8 cellular contexts compared by ENCODE assay signal in genomic region chr4:27010334-27010940, GRCh38.
DNase-seq lines count a peak whose midpoint lies in the region; ATAC-seq and TF ChIP-seq lines count a peak whose summit lies in the region.

No MANE protein-coding gene starts in this region.

- no peak overlapping the region for H3K4me3 ChIP-seq in Jurkat, Clone E6-1 (ENCODE audit: low read length)
- H3K4me3 ChIP-seq in RWPE2 (ENCODE audit: severe bottlenecking) (no peak overlapping the region), prostate gland (no peak overlapping the region)

- WGBS in prostate gland: 33% methylated on average over 6 of the region's 6 CpGs

- TF ChIP-seq POLR2A in prostate gland (IDR thresholded peaks at IDR 0.05): no peak

- H3K27ac ChIP-seq in RWPE2 (ENCODE audit: poor library complexity, severe bottlenecking) (no peak overlapping the region), prostate gland (peak overlapping the region; percentile 9 to 25)

- DNase-seq in DMS79 treated with DMSO at 0.1 percent for 48 hours (lab: John Stamatoyannopoulos, UW) (peak; percentile 7), RWPE2 (ENCODE audit: low spot score) (no peak), glomerular endothelial cell (ENCODE audit: extremely low read depth, low read depth, low spot score) (peak; percentile 23), prostate gland (ENCODE audit: low spot score) (peak; percentile 47)
- peak; percentile 57 for DNase-seq in Jurkat, Clone E6-1 (ENCODE audit: low read depth, low spot score)
- peak in 3 of 4 experiments; percentile 6 to 42 (median 19) for DNase-seq in activated naive CD4-positive, alpha-beta T cell (lab: John Stamatoyannopoulos, UW)

- H3K27me3 ChIP-seq in RWPE2 (ENCODE audit: insufficient read depth, poor library complexity, severe bottlenecking) (no peaks in the 10 kb centered on the region), prostate gland (replicated peaks; ENCODE audit: insufficient read depth) (no peaks in the 10 kb centered on the region)

- H3K9me3 ChIP-seq in RWPE2 (ENCODE audit: severe bottlenecking) (no peaks in the 10 kb centered on the region), prostate gland (no peaks in the 10 kb centered on the region)

- peaks cover 11% of the 10 kb centered on the region for H3K4me1 ChIP-seq in RWPE2 (ENCODE audit: insufficient read depth, poor library complexity, severe bottlenecking)
- peaks cover 7% of the 10 kb centered on the region for H3K4me1 ChIP-seq in prostate gland (replicated peaks)

- intact Hi-C loops in prostate gland (cut with DNase I): loop anchor here (2.0 kb wide), 1 partner anchor 552 kb away; no protein-coding TSS in a partner anchor

- TF ChIP-seq CTCF in RWPE2 (IDR thresholded peaks at IDR 0.05; ENCODE audit: poor library complexity, severe bottlenecking) (peak; percentile 93), prostate gland (IDR thresholded peaks at IDR 0.05) (peak; percentile 62 to 87 (median 85))

- ATAC-seq in GM21529 (IDR thresholded peaks at IDR 0.05; ENCODE audit: unreplicated experiment) (peak; percentile 81), RWPE2 (ENCODE audit: low read depth) (peak; percentile 66; the same call in 2 of the 3 replicates), HG03108 (IDR thresholded peaks at IDR 0.05; ENCODE audit: unreplicated experiment) (no peak)

- H3K36me3 ChIP-seq in RWPE2 (ENCODE audit: low read depth) (peaks cover 15% of the 10 kb centered on the region), prostate gland (no peaks in the 10 kb centered on the region)
